In genomic region chr1:1833916-1834325, GRCh38 we compare ENCODE assay signal across 10 cellular contexts. TPM values are rescaled to one million over a fixed set of nuclear protein-coding genes. Genes with fewer than 3 reads are reported as not detected.
A peak's percentile ranks its signal among the peaks of the same experiment; 100 is the strongest.
DNase-seq lines count a peak whose midpoint lies in the region; ATAC-seq lines count a peak whose summit lies in the region.
"Had no signal": no experiment of that assay in that cellular context is flagged by ENCODE, and none has a peak within 500 bp of the region (broad histone marks: within the 10 kb centered on the region; RNA-seq: fewer than 3 reads in every experiment).

No MANE protein-coding gene starts in this region.

- no peak overlapping the region for H3K4me3 ChIP-seq in CD4-positive, CD25-positive, alpha-beta regulatory T cell (ENCODE audit: low read depth, low read length)
- H3K4me3 ChIP-seq in mesendoderm (ENCODE audit: low read length) = no peak overlapping the region

- no peak overlapping the region for H2BK15ac ChIP-seq in mesendoderm (replicated peaks; ENCODE audit: low read depth)

- H3K79me2 ChIP-seq in mesendoderm (ENCODE audit: control insufficient read depth, insufficient read depth, low read length) = peaks cover 48% of the 10 kb centered on the region

- H3K27ac Mint-ChIP-seq in CD4-positive, CD25-positive, alpha-beta regulatory T cell = peak overlapping the region; percentile 68 to 82 (median 75)
- peak overlapping the region; percentile 53 for H3K27ac Mint-ChIP-seq in activated T-helper 17 cell treated with anti-CD3 and anti-CD28 coated beads, Interleukin-2, amount 50 U/mL, for 72 hours

- no peaks in the 10 kb centered on the region for H3K27me3 Mint-ChIP-seq in CD4-positive, CD25-positive, alpha-beta regulatory T cell
- no peaks in the 10 kb centered on the region for H3K27me3 Mint-ChIP-seq in activated T-helper 17 cell treated with anti-CD3 and anti-CD28 coated beads, Interleukin-2, amount 50 U/mL, for 72 hours

- H3K18ac ChIP-seq in mesendoderm (ENCODE audit: low read length) = no peak overlapping the region

- H4K5ac ChIP-seq in mesendoderm (ENCODE audit: low read length) = no peak overlapping the region

- WGBS in mesendoderm (ENCODE audit: extremely low coverage, insufficient coverage, low lambda C conversion rate) = no CpG with 5 or more reads among the region's 6 CpGs

- no peak for DNase-seq in CD4-positive, CD25-positive, alpha-beta regulatory T cell
- DNase-seq in mesendoderm (peak; percentile 30), GM03348 (ENCODE audit: low spot score) (no peak), NCI-H1105 (lab: John Stamatoyannopoulos, UW) (no peak), SHP77 treated with DMSO at 0.1 percent for 48 hours (lab: John Stamatoyannopoulos, UW) (no peak)
- DNase-seq: kidney, OCI-M1 had no signal

- H3K36me3 ChIP-seq in CD4-positive, CD25-positive, alpha-beta regulatory T cell (ENCODE audit: control insufficient read depth, insufficient read depth, low read length) = peaks cover 52% of the 10 kb centered on the region
- peaks cover 6% of the 10 kb centered on the region for H3K36me3 ChIP-seq in mesendoderm (ENCODE audit: control insufficient read depth, insufficient read depth, low read length)

- no peak overlapping the region for H3K27ac ChIP-seq in CD4-positive, CD25-positive, alpha-beta regulatory T cell (ENCODE audit: insufficient read depth, low read length, poor library complexity, severe bottlenecking)
- no peak overlapping the region for H3K27ac ChIP-seq in mesendoderm (ENCODE audit: low read depth, low read length)

- no peak for ATAC-seq in CD4-positive, CD25-positive, alpha-beta regulatory T cell (ENCODE audit: low read depth in 2 of 2)
- peak; percentile 48 for ATAC-seq in GM21717 (IDR thresholded peaks at IDR 0.05; ENCODE audit: unreplicated experiment)
- ATAC-seq in activated T-helper 17 cell treated with anti-CD3 and anti-CD28 coated beads, Interleukin-2, amount 50 U/mL, for 72 hours (replicated peaks) = no peak
- no peak for ATAC-seq in GM19324 (IDR thresholded peaks at IDR 0.05; ENCODE audit: low FRiP score, unreplicated experiment)

- H3K4me2 ChIP-seq in mesendoderm (ENCODE audit: low read length) = no peak overlapping the region

- no peak overlapping the region for H2BK120ac ChIP-seq in mesendoderm (ENCODE audit: low read depth, low read length)

- peaks cover 28% of the 10 kb centered on the region for H3K36me3 Mint-ChIP-seq in CD4-positive, CD25-positive, alpha-beta regulatory T cell
- H3K36me3 Mint-ChIP-seq in activated T-helper 17 cell treated with anti-CD3 and anti-CD28 coated beads, Interleukin-2, amount 50 U/mL, for 72 hours (ENCODE audit: low read depth) = peaks cover 92% of the 10 kb centered on the region

- no peak overlapping the region for H4K8ac ChIP-seq in mesendoderm (ENCODE audit: low read depth, low read length)

- no peak overlapping the region for H3K4me3 Mint-ChIP-seq in CD4-positive, CD25-positive, alpha-beta regulatory T cell
- H3K4me3 Mint-ChIP-seq in activated T-helper 17 cell treated with anti-CD3 and anti-CD28 coated beads, Interleukin-2, amount 50 U/mL, for 72 hours = no peak overlapping the region

- no peak overlapping the region for H3K56ac ChIP-seq in mesendoderm (ENCODE audit: low read length)

- peaks cover 19% of the 10 kb centered on the region for H3K79me1 ChIP-seq in mesendoderm (ENCODE audit: low read length)

- H3K27me3 ChIP-seq in CD4-positive, CD25-positive, alpha-beta regulatory T cell (ENCODE audit: control insufficient read depth, insufficient read depth, low read length) = no peaks in the 10 kb centered on the region
- no peaks in the 10 kb centered on the region for H3K27me3 ChIP-seq in mesendoderm (ENCODE audit: insufficient read depth, low read length, poor library complexity)

- H3K9me3 Mint-ChIP-seq in CD4-positive, CD25-positive, alpha-beta regulatory T cell = no peaks in the 10 kb centered on the region
- no peaks in the 10 kb centered on the region for H3K9me3 Mint-ChIP-seq in activated T-helper 17 cell treated with anti-CD3 and anti-CD28 coated beads, Interleukin-2, amount 50 U/mL, for 72 hours

- peak overlapping the region; percentile 30 for H3K23ac ChIP-seq in mesendoderm (ENCODE audit: low read length)

- H3K9me3 ChIP-seq in CD4-positive, CD25-positive, alpha-beta regulatory T cell (ENCODE audit: control insufficient read depth in 2 of 2, low read length in 2 of 2) = no peaks in the 10 kb centered on the region

- no peak overlapping the region for H3K4ac ChIP-seq in mesendoderm (ENCODE audit: low read depth, low read length)

- H3K4me1 Mint-ChIP-seq in CD4-positive, CD25-positive, alpha-beta regulatory T cell = peaks cover 14 to 42% (median 26%) of the 10 kb centered on the region in 4 donors
- H3K4me1 Mint-ChIP-seq in activated T-helper 17 cell treated with anti-CD3 and anti-CD28 coated beads, Interleukin-2, amount 50 U/mL, for 72 hours = peaks cover 33% of the 10 kb centered on the region

- H2BK5ac ChIP-seq in mesendoderm (ENCODE audit: low read length) = no peak overlapping the region

- no peak overlapping the region for H2AK5ac ChIP-seq in mesendoderm (ENCODE audit: low read length)

- H3K4me1 ChIP-seq in CD4-positive, CD25-positive, alpha-beta regulatory T cell (ENCODE audit: control insufficient read depth, insufficient read depth, low read length, poor library complexity, severe bottlenecking) = no peaks in the 10 kb centered on the region
- no peaks in the 10 kb centered on the region for H3K4me1 ChIP-seq in mesendoderm (ENCODE audit: control insufficient read depth, low read depth, low read length)

- H3K9ac ChIP-seq in mesendoderm (ENCODE audit: low read length) = no peak overlapping the region

RNA-seq across cellular contexts. Expression of gene NADK, which starts 55.7 kb away (rescaled TPM):
- 52.6 TPM for total RNA-seq in CD4-positive, CD25-positive, alpha-beta regulatory T cell
- 10 to 100 TPM; 18.7 to 27.1 (median 21.2) TPM for polyA plus RNA-seq in CD4-positive, CD25-positive, alpha-beta regulatory T cell
- 10 to 100 TPM; 39.0 to 90.2 TPM for total RNA-seq in activated T-helper 17 cell treated with anti-CD3 and anti-CD28 coated beads, Interleukin-2, amount 50 U/mL, for 72 hours
- polyA plus RNA-seq in mesendoderm (2013, experiment 1 of 2) = 30.6 TPM
- 32.5 TPM for polyA plus RNA-seq in mesendoderm (2013, experiment 2 of 2)

RNA-seq across cellular contexts. Expression of gene GNB1, which starts 57.0 kb away (rescaled TPM):
- total RNA-seq in CD4-positive, CD25-positive, alpha-beta regulatory T cell = 242 TPM
- 100 to 1,000 TPM in 2 of 4 donors, 10 to 100 TPM in 2; 47.0 to 106 (median 78.3) TPM for polyA plus RNA-seq in CD4-positive, CD25-positive, alpha-beta regulatory T cell
- total RNA-seq in activated T-helper 17 cell treated with anti-CD3 and anti-CD28 coated beads, Interleukin-2, amount 50 U/mL, for 72 hours = 100 to 1,000 TPM; 266 to 410 TPM
- polyA plus RNA-seq in mesendoderm (2013, experiment 1 of 2) = 227 TPM
- 228 TPM for polyA plus RNA-seq in mesendoderm (2013, experiment 2 of 2)
